Comparison of ENCODE assay signal across 10 cellular contexts in the genomic region with DNA sequence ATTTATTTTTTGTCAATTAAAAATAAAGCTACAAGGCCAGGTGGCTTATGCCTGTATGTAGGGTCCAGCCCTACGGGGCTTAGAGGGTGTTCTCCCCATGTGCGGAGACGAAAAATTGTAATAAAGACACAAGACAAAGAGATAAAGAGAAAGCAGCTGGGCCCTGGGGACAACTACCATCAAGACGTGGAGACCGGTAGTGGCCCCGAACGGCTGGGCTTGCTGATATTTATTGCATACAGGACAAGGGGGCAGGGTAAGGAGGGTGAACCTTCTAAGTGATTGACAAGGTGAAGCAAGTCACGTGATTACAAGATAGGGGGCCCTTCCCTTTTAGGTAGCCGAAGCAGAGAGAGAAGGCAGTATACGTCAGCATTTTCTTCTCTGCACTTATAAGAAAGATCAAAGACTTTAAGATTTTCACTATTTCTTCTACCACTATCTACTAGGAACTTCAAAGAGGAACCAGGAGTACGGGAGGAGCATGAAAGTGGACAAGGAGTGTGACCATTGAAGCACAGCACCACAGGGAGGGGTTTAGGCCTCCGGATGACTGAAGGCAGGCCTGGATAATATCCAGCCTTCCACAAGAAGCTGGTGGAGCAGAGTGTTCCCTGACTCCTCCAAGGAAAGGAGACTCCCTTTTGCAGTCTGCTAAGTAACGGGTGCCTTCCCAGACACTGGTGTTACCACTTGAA. TPM values are rescaled to one million over a fixed set of nuclear protein-coding genes. Genes with fewer than 3 reads are reported as not detected.
DNase-seq lines count a peak whose midpoint lies in the region; ATAC-seq and TF ChIP-seq lines count a peak whose summit lies in the region.
"Not testable (repeated sequence)": the region's sequence is repeated elsewhere in the genome, so short reads cannot be mapped to it uniquely, and the experiment has no call there.
"Had no signal": no experiment of that assay in that cellular context is flagged by ENCODE, and none has a peak within 500 bp of the region (broad histone marks: within the 10 kb centered on the region; RNA-seq: fewer than 3 reads in every experiment).

No MANE protein-coding gene starts in this region.

- BruUV-seq in HCT116 (replicated peaks; lab: Mats Ljungman, UMichigan); MCF 10A (replicated peaks; lab: Mats Ljungman, UMichigan): not testable (repeated sequence)

- intact Hi-C loops in HCT116 (cut with micrococcal nuclease); MCF 10A (cut with micrococcal nuclease); thyroid gland (cut with DNase I): not testable (repeated sequence)

- peak overlapping the region; percentile 31 for H4K91ac ChIP-seq in trophoblast cell (ENCODE audit: low read depth, low read length)

- H3K9ac ChIP-seq in HCT116 (ENCODE audit: low read length); trophoblast cell (ENCODE audit: low read length): not testable (repeated sequence)

- WGBS in trophoblast cell (ENCODE audit: extremely low coverage, insufficient coverage, insufficient read length) = no CpG with 5 or more reads among the region's 13 CpGs
- 56 to 59% methylated on average over 13 of the region's 13 CpGs for WGBS in thyroid gland, 2 donors

- CTCF ChIA-PET in HCT116 (lab: Charles Lee) = interaction anchor here (1.0 kb wide), 1 partner anchor 10 kb away, joined by 4 read pairs; no protein-coding TSS in a partner anchor
- CTCF ChIA-PET in WTC11 (lab: Charles Lee) = interaction anchor here (1.2 kb wide), 1 partner anchor 10 kb away, joined by 3 read pairs; no protein-coding TSS in a partner anchor
- CTCF ChIA-PET in MCF 10A (lab: Yijun Ruan, JAX) = interaction anchor here (0.6 to 24.2 kb wide), 4 partner anchors 10 to 336 kb away, joined by 3 to 658 read pairs (median 8); a partner anchor contains a TSS

- RAD21 ChIA-PET in HCT116 (lab: Charles Lee; ENCODE audit: low non-redundant PET in 1 of 2, low total read pairs in 2 of 2, uncharacterized antibody in 2 of 2, unreplicated experiment in 2 of 2) = not testable (repeated sequence)

- H3K79me1 ChIP-seq in trophoblast cell (ENCODE audit: low read length) = not testable (repeated sequence)

- not testable (repeated sequence) for H3K4ac ChIP-seq in trophoblast cell (ENCODE audit: low read depth, low read length)

- not testable (repeated sequence) for H3K4me3 Mint-ChIP-seq in T-helper 2 cell treated with Interferon-gamma antibody and Interleukin-4, amounts not matched to agents 5 μg/mL and 100 μg/mL, for 36 hours; WTC11; MCF 10A (ENCODE audit: unreplicated experiment); mesothelial cell of epicardium

- H4K20me1 ChIP-seq in HCT116 (ENCODE audit: insufficient read depth) = not testable (repeated sequence)

- H3K27ac ChIP-seq in HCT116 (ENCODE audit: low read depth, low read length); trophoblast cell (ENCODE audit: low read depth, low read length): not testable (repeated sequence)
- H3K27ac ChIP-seq in foreskin keratinocyte = peak overlapping the region; percentile 97
- peak overlapping the region in 1 of 3 donors; percentile 3 for H3K27ac ChIP-seq in thyroid gland

- not testable (repeated sequence) for DNase-seq in HCT116 (ENCODE audit: low read depth, low spot score); T-helper 2 cell treated with Interferon-gamma antibody and Interleukin-4, amounts not matched to agents 5 μg/mL and 100 μg/mL, for 36 hours (ENCODE audit: low spot score); WTC11 (ENCODE audit: low spot score); MCF 10A (ENCODE audit: unreplicated experiment); foreskin keratinocyte; mesothelial cell of epicardium (ENCODE audit: low spot score in 2 of 2, unreplicated experiment in 2 of 2); trophoblast cell
- DNase-seq in thyroid gland = peak; percentile 76 to 78

- not testable (repeated sequence) for H3K4me3 ChIP-seq in HCT116 (replicated peaks in 1 of 2; ENCODE audit: low read depth in 1 of 2, low read length in 2 of 2); trophoblast cell (ENCODE audit: low read depth, low read length); thyroid gland (replicated peaks in 1 of 3)

- not testable (repeated sequence) for H3K9me3 Mint-ChIP-seq in T-helper 2 cell treated with Interferon-gamma antibody and Interleukin-4, amounts not matched to agents 5 μg/mL and 100 μg/mL, for 36 hours; WTC11; MCF 10A (ENCODE audit: unreplicated experiment); mesothelial cell of epicardium

- not testable (repeated sequence) for H3K36me3 Mint-ChIP-seq in T-helper 2 cell treated with Interferon-gamma antibody and Interleukin-4, amounts not matched to agents 5 μg/mL and 100 μg/mL, for 36 hours (ENCODE audit: low read depth); WTC11; MCF 10A (ENCODE audit: insufficient read depth, unreplicated experiment); mesothelial cell of epicardium

- H3K27ac Mint-ChIP-seq in T-helper 2 cell treated with Interferon-gamma antibody and Interleukin-4, amounts not matched to agents 5 μg/mL and 100 μg/mL, for 36 hours = peak overlapping the region; percentile 7
- H3K27ac Mint-ChIP-seq in WTC11 = not testable (repeated sequence)
- H3K27ac Mint-ChIP-seq in MCF 10A (ENCODE audit: low read depth, unreplicated experiment) = peak overlapping the region; percentile 73
- peak overlapping the region; percentile 79 for H3K27ac Mint-ChIP-seq in mesothelial cell of epicardium

- not testable (repeated sequence) for H2AFZ ChIP-seq in HCT116 (ENCODE audit: low read depth, low read length, poor library complexity, severe bottlenecking); trophoblast cell (ENCODE audit: insufficient read depth, low read length, poor library complexity)

- H4K12ac ChIP-seq in trophoblast cell (ENCODE audit: low read depth, low read length) = not testable (repeated sequence)

- peaks cover 35 to 57% of the 10 kb centered on the region in 2 experiments for H3K4me1 ChIP-seq in HCT116 (ENCODE audit: control insufficient read depth in 1 of 2, insufficient read depth in 2 of 2, low read length in 2 of 2)
- H3K4me1 ChIP-seq in foreskin keratinocyte = peaks cover 25% of the 10 kb centered on the region
- peaks cover 12% of the 10 kb centered on the region in 2 experiments for H3K4me1 ChIP-seq in trophoblast cell (ENCODE audit: control insufficient read depth in 1 of 2, insufficient read depth in 2 of 2, low read length in 2 of 2)
- H3K4me1 ChIP-seq in thyroid gland = peaks cover 4 to 23% of the 10 kb centered on the region in 2 donors

- TF ChIP-seq POLR2A in HCT116 (IDR thresholded peaks at IDR 0.05; ENCODE audit: borderline replicate concordance, extremely low read depth, insufficient read depth, insufficient read length) (peak; percentile 71), thyroid gland (IDR thresholded peaks at IDR 0.05) (peak in 1 of 2 donors; percentile 37)

- POLR2A ChIA-PET in HCT116 (lab: Charles Lee) = interaction anchor here (2.4 to 4.8 kb wide), 3 partner anchors 13 to 40 kb away, joined by 7 to 59 read pairs (median 27); no protein-coding TSS in a partner anchor
- POLR2A ChIA-PET in WTC11 (lab: Charles Lee) = not testable (repeated sequence)
- POLR2A ChIA-PET in MCF 10A (lab: Yijun Ruan, JAX) = interaction anchor here (0.6 to 19.2 kb wide), 5 partner anchors 11 to 1304 kb away, joined by 3 to 361 read pairs (median 12); no protein-coding TSS in a partner anchor

- ATAC-seq in HCT116, WTC11, foreskin keratinocyte: not testable (repeated sequence)

- not testable (repeated sequence) for H4K8ac ChIP-seq in trophoblast cell (ENCODE audit: low read depth, low read length)

- H3K4me1 Mint-ChIP-seq in T-helper 2 cell treated with Interferon-gamma antibody and Interleukin-4, amounts not matched to agents 5 μg/mL and 100 μg/mL, for 36 hours (ENCODE audit: low read depth) = peaks cover 16% of the 10 kb centered on the region
- H3K4me1 Mint-ChIP-seq in WTC11 = peaks cover 33% of the 10 kb centered on the region
- H3K4me1 Mint-ChIP-seq in MCF 10A (ENCODE audit: insufficient read depth, unreplicated experiment) = peaks cover 16% of the 10 kb centered on the region
- H3K4me1 Mint-ChIP-seq in mesothelial cell of epicardium = not testable (repeated sequence)

- not testable (repeated sequence) for H3K23ac ChIP-seq in trophoblast cell (ENCODE audit: low read length)

- H3K9me3 ChIP-seq in HCT116 (ENCODE audit: control insufficient read depth in 1 of 2, insufficient read depth in 1 of 2, low read depth in 1 of 2, low read length in 2 of 2); trophoblast cell (ENCODE audit: insufficient read depth, low read depth, low read length); thyroid gland: not testable (repeated sequence)

- TF ChIP-seq CTCF in HCT116 (IDR thresholded peaks at IDR 0.05 in 2 of 3, conservative IDR thresholded peaks at IDR 0.05 in 1 of 3; ENCODE audit: borderline replicate concordance in 1 of 3, insufficient read depth in 1 of 3, low read depth in 2 of 3, low read length in 2 of 3); WTC11 (IDR thresholded peaks at IDR 0.05); MCF 10A (IDR thresholded peaks at IDR 0.05; ENCODE audit: unreplicated experiment); foreskin keratinocyte (conservative IDR thresholded peaks at IDR 0.05); mesothelial cell of epicardium (IDR thresholded peaks at IDR 0.05; ENCODE audit: unreplicated experiment); thyroid gland (IDR thresholded peaks at IDR 0.05): not testable (repeated sequence)

- not testable (repeated sequence) for H2BK120ac ChIP-seq in trophoblast cell (ENCODE audit: insufficient read depth, low read length, poor library complexity)

- TF ChIP-seq RAD21 in HCT116 (IDR thresholded peaks at IDR 0.05; ENCODE audit: low read depth) = not testable (repeated sequence)

- H3K9me2 ChIP-seq in HCT116 (ENCODE audit: insufficient read depth) = not testable (repeated sequence)

- peak overlapping the region; percentile 20 for H3K4me2 ChIP-seq in HCT116 (ENCODE audit: low read length)
- not testable (repeated sequence) for H3K4me2 ChIP-seq in trophoblast cell (ENCODE audit: low read length)

- H2AK5ac ChIP-seq in trophoblast cell (ENCODE audit: low read length) = not testable (repeated sequence)

- H2BK5ac ChIP-seq in trophoblast cell (ENCODE audit: low read depth, low read length, poor library complexity) = not testable (repeated sequence)

- not testable (repeated sequence) for H3K36me3 ChIP-seq in HCT116 (ENCODE audit: control insufficient read depth in 1 of 2, insufficient read depth in 2 of 2, low read length in 2 of 2); trophoblast cell (ENCODE audit: control insufficient read depth in 1 of 2, insufficient read depth in 2 of 2, low read length in 2 of 2); thyroid gland

- H3K27me3 Mint-ChIP-seq in T-helper 2 cell treated with Interferon-gamma antibody and Interleukin-4, amounts not matched to agents 5 μg/mL and 100 μg/mL, for 36 hours (ENCODE audit: low read depth) = peaks cover 17% of the 10 kb centered on the region
- H3K27me3 Mint-ChIP-seq in WTC11 (ENCODE audit: low read depth); MCF 10A (ENCODE audit: insufficient read depth, unreplicated experiment); mesothelial cell of epicardium (ENCODE audit: low read depth): not testable (repeated sequence)

- H3K14ac ChIP-seq in trophoblast cell (ENCODE audit: low read length) = not testable (repeated sequence)

- H3K79me2 ChIP-seq in HCT116 (ENCODE audit: insufficient read depth, low read length); trophoblast cell (ENCODE audit: control insufficient read depth, insufficient read depth, low read length, poor library complexity): not testable (repeated sequence)

- not testable (repeated sequence) for H2BK12ac ChIP-seq in trophoblast cell (ENCODE audit: low read length)

- not testable (repeated sequence) for H3K27me3 ChIP-seq in HCT116 (ENCODE audit: insufficient read depth, low read length); foreskin keratinocyte; trophoblast cell (ENCODE audit: insufficient read depth, low read length); thyroid gland

- not testable (repeated sequence) for H3K18ac ChIP-seq in trophoblast cell (ENCODE audit: low read length)

RNA-seq across cellular contexts. Expression of a gene that starts 19.8 kb away (rescaled TPM):
- total RNA-seq in HCT116 (2021; ENCODE audit: unreplicated experiment) = 60.3 TPM
- polyA plus RNA-seq in HCT116 (2012) = 103 and 107 TPM in 2 replicates
- 15.0 to 18.0 TPM (median 16.2 TPM) in 3 replicates for total RNA-seq in WTC11 (2021)
- 17.3 and 30.6 TPM in 2 replicates for total RNA-seq in MCF 10A (2022)
- total RNA-seq in foreskin keratinocyte = 630 and 1,498 TPM in 2 replicates
- polyA plus RNA-seq in foreskin keratinocyte = 544 and 1,190 TPM in 2 replicates
- total RNA-seq in mesothelial cell of epicardium = 3.4 to 5.1 TPM (median 4.7 TPM) in 3 replicates
- polyA plus RNA-seq in trophoblast cell (2013) = 5.6 and 6.2 TPM in 2 replicates
- total RNA-seq in thyroid gland = 10 to 100 TPM in 1 of 4 donors, 1 to 10 TPM in 3; 3.8 to 13.3 (median 7.3) TPM
- total RNA-seq: B cell; CD4-positive, alpha-beta T cell had no signal

RNA-seq across cellular contexts. Expression of a gene that starts 56.4 kb away (rescaled TPM):
- total RNA-seq in HCT116 (2021; ENCODE audit: unreplicated experiment) (28.3 TPM), WTC11 (2021) (34.9 to 39.9 TPM (median 34.9 TPM) in 3 replicates), MCF 10A (2022) (10.9 and 13.7 TPM in 2 replicates), foreskin keratinocyte (16.9 and 18.6 TPM in 2 replicates), mesothelial cell of epicardium (27.3 to 28.3 TPM (median 27.8 TPM) in 3 replicates), thyroid gland (10 to 100 TPM; 21.2 to 27.4 (median 22.3) TPM)
- polyA plus RNA-seq in HCT116 (2012) = 23.4 and 24.6 TPM in 2 replicates
- 9.7 and 10.6 TPM in 2 replicates for polyA plus RNA-seq in foreskin keratinocyte
- 21.4 and 23.0 TPM in 2 replicates for polyA plus RNA-seq in trophoblast cell (2013)

Comparison
In these comparisons a context has a peak if more than half of its experiments do, and no peak if none do; other contexts are left out.
1. RNA of a gene that starts 19.8 kb away (total RNA-seq): 630 to 1,498 TPM in foreskin keratinocyte; 60.3 TPM in HCT116 (single experiment), 17.3 to 30.6 TPM in MCF 10A, 15.0 to 18.0 TPM in WTC11, 3.8 to 13.3 TPM in thyroid gland and 3.4 to 5.1 TPM in mesothelial cell of epicardium; every median in the first group is over 10 times any median in the second.